Comparison of ENCODE assay signal across 25 cellular contexts in the genomic region with DNA sequence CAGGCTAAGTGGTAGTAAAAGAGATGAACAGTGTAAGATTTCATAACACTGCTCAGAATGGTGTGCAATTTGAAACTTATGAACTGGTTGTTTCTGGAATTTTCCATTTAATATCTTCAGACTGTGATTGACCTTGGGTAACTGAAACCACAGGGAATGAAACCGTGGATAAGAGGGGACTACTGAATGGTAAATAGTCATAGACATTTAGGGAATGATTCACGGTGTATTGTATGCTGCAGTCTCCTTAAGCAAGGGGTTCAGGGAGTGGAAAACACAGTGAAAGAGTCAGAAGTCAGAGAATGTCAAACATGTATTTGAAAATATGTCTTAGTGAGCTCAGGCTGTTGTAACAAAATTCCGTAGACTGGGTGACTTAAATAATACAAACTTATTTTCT.
DNase-seq lines count a peak whose midpoint lies in the region; ATAC-seq lines count a peak whose summit lies in the region.
"Had no signal": no experiment of that assay in that cellular context is flagged by ENCODE, and none has a peak within 500 bp of the region (broad histone marks: within the 10 kb centered on the region; RNA-seq: fewer than 3 reads in every experiment).

No MANE protein-coding gene starts in this region.

- peaks cover 13% of the 10 kb centered on the region; the same call in 1 of the 2 replicates for H3F3A ChIP-seq in GM23248 (ENCODE audit: insufficient read depth)

- no peaks in the 10 kb centered on the region for H3K79me2 ChIP-seq in GM23248 (ENCODE audit: insufficient read depth)

- no peaks in the 10 kb centered on the region for H3K27me3 ChIP-seq in GM23248 (replicated peaks; ENCODE audit: insufficient read depth)
- H3K27me3 ChIP-seq: testis had no signal

- 45 to 56% methylated on average over 3 of the region's 3 CpGs for WGBS in GM23248 (ENCODE audit: low coverage in 1 of 2, low lambda C conversion rate in 2 of 2, missing lambda C conversion rate in 2 of 2), 2 experiments

- H3K4me2 ChIP-seq in GM23248 (ENCODE audit: unreplicated experiment): no peak overlapping the region
- H3K4me2 ChIP-seq: KMS-11 had no signal

- H3K27ac ChIP-seq in GM23248: peak overlapping the region; percentile 56
- H3K27ac ChIP-seq: KMS-11, testis had no signal

- DNase-seq in GM23248 (peak; percentile 58), amniotic epithelial cell (ENCODE audit: low read depth) (peak; percentile 89), fibroblast of peridontal ligament (ENCODE audit: extremely low read depth) (peak; percentile 74), stromal cell of bone marrow (ENCODE audit: low read depth) (peak; percentile 66)
- DNase-seq: activated CD4-positive, alpha-beta T cell treated with anti-CD3 and anti-CD28 coated beads, Interleukin-2, amount 50 U/mL, for 1 hour; activated CD8-positive, alpha-beta memory T cell treated with anti-CD3 and anti-CD28 coated beads, Interleukin-2, amount 10 ng/mL, durations not matched to agents 7 days and 5 days; activated naive CD4-positive, alpha-beta T cell; activated T-cell treated with anti-CD3 and anti-CD28 coated beads, Interleukin-2, amount 50 U/mL, for 72 hours; AML-193; CD4-positive, alpha-beta T cell; effector memory CD4-positive, alpha-beta T cell; H7; hippocampal formation; immature natural killer cell; mesendoderm; NCI-H2171; NCI-H510A treated with DMSO at 0.1 percent for 48 hours; stimulated activated naive CD4-positive, alpha-beta T cell; testis had no signal

- H4K20me1 ChIP-seq in GM23248 (ENCODE audit: insufficient read depth): no peaks in the 10 kb centered on the region

- H3K9ac ChIP-seq in GM23248: no peak overlapping the region
- H3K9ac ChIP-seq: KMS-11 had no signal

- no peak overlapping the region for H3K4me3 ChIP-seq in GM23248
- H3K4me3 ChIP-seq: testis had no signal

- no peaks in the 10 kb centered on the region for H3K9me3 ChIP-seq in GM23248 (ENCODE audit: low read depth)
- H3K9me3 ChIP-seq: testis had no signal

- H3K4me1 ChIP-seq in GM23248 (ENCODE audit: insufficient read depth): peaks cover 36% of the 10 kb centered on the region
- H3K4me1 ChIP-seq: testis had no signal

- in situ Hi-C loops in GM23248 (cut with MboI): no loop called here

- no peaks in the 10 kb centered on the region for H3K9me2 ChIP-seq in GM23248 (ENCODE audit: insufficient read depth)

- H2AFZ ChIP-seq in GM23248: no peak overlapping the region; the same call in 1 of the 2 replicates

- ATAC-seq in GM21360 (IDR thresholded peaks at IDR 0.05; ENCODE audit: unreplicated experiment) (no peak), HG02938 (IDR thresholded peaks at IDR 0.05; ENCODE audit: unreplicated experiment) (no peak), GM21447 (IDR thresholded peaks at IDR 0.05; ENCODE audit: unreplicated experiment) (no peak)
- ATAC-seq: activated CD8-positive, alpha-beta memory T cell treated with anti-CD3 and anti-CD28 coated beads, Interleukin-2, amount 10 ng/mL, durations not matched to agents 7 days and 5 days; activated T-cell treated with anti-CD3 and anti-CD28 coated beads, Interleukin-2, amount 50 U/mL, for 72 hours; sciatic nerve; WTC11 had no signal

- no peaks in the 10 kb centered on the region for H3K36me3 ChIP-seq in GM23248 (ENCODE audit: low read depth)
